6 cellular contexts compared by ENCODE assay signal in the genomic region with DNA sequence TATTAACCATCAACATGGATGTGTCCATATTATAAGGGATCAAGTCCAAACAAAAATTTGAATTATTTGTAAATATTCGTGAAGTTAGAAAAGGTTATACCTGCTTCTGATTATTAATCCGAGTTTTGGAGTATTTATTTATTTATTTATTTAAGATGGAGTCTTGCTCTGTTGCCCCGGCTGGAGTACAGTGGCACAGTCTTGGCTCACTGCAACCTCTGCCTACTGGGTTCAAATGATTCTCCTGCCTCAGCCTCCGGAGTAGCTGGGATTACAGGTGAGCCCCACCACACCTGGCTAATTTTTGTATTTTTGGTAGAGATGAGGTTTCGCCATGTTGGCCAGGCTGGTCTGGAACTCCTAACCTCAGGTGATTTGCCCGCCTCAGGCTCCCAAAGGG. TPM values are rescaled to one million over a fixed set of nuclear protein-coding genes. Genes with fewer than 3 reads are reported as not detected.
"Had no signal": no experiment of that assay in that cellular context is flagged by ENCODE, and none has a peak within 500 bp of the region (broad histone marks: within the 10 kb centered on the region; RNA-seq: fewer than 3 reads in every experiment).

No MANE protein-coding gene starts in this region.

RNA-seq across cellular contexts. Expression of gene CA14, which starts 41.7 kb away (rescaled TPM):
- total RNA-seq: kidney epithelial cell, lung microvascular endothelial cell, mammary epithelial cell, mesenteric fat pad, mononuclear cell, myocyte had no signal
